Comparison of ENCODE assay signal across 1 cellular context in genomic region chr11:64624869-64625481, GRCh38.
TF ChIP-seq lines count a peak whose summit lies in the region.

No MANE protein-coding gene starts in this region.

TF ChIP-seq in K562, 482 proteins besides CTCF, POLR2A, EP300 and RAD21:
- TF ChIP-seq HNRNPK (IDR thresholded peaks at IDR 0.05; ENCODE audit: low read depth, low read length, poor library complexity, severe bottlenecking) (no peak), SPI1 (IDR thresholded peaks at IDR 0.05; ENCODE audit: borderline replicate concordance, low read depth, low read length) (peak; percentile 86; the same call in 1 of the 2 replicates)
TF ChIP-seq in K562: peak in this region for 1.
